In the genomic region with DNA sequence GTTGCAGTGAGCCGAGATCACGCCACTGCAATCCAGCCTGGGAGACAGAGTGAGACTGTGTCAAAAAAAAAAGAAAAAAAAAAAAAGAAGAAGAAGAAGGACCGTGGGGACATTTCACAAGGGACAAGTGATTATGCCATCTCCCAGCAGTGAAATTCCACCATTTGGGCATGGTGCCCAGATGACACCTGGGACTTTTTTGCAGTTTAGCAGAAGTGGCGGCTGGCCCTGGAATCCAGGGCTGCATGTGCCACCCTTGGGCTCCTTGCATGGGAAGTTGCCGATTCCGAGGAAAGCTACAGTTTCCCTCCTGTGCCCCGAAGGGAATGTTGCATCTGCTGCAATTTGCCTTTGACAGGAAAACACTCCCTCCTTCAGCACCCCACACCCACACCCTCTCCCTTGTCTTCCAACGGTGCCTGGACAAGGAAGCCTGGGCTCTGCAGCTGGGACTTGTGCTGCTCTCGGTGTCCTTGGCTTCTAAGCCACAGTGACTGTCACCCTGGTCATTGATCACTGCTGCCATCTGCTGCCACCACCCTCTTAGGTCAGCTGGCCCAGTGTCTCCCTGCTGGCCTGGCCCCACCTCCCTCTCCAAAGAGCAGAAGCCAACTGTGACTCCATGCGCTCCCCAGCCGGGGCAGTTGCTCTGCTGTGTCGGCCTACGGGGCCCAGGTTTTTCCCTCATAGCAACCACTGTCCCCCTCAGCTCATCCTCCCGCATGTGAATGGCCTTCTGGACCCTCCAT, we compare ENCODE assay signal across 14 cellular contexts. TPM values are rescaled to one million over a fixed set of nuclear protein-coding genes. Genes with fewer than 3 reads are reported as not detected.
A peak's percentile ranks its signal among the peaks of the same experiment; 100 is the strongest.
DNase-seq lines count a peak whose midpoint lies in the region; ATAC-seq, FAIRE-seq and TF ChIP-seq lines count a peak whose summit lies in the region.
"Had no signal": no experiment of that assay in that cellular context is flagged by ENCODE, and none has a peak within 500 bp of the region (broad histone marks: within the 10 kb centered on the region; RNA-seq: fewer than 3 reads in every experiment).

No MANE protein-coding gene starts in this region.

- FAIRE-seq in HepG2 (lab: Jason Lieb, UNC) (no peak), GM12891 (lab: Jason Lieb, UNC) (no peak)
- FAIRE-seq: endometrium, islet of Langerhans had no signal

- POLR2A ChIA-PET in HepG2 (lab: Yijun Ruan, JAX) = no interaction called here

- no peak overlapping the region for H3K4me3 Mint-ChIP-seq in stimulated activated naive CD8-positive, alpha-beta T cell treated with anti-CD3 and anti-CD28 coated beads, Interleukin-15, amount 100 ng/mL, for 72 hours

- ATAC-seq in Right ventricle myocardium inferior (peak; percentile 20), HepG2 (peak; percentile 91)
- no peak for ATAC-seq in stimulated activated naive CD8-positive, alpha-beta T cell treated with anti-CD3 and anti-CD28 coated beads, Interleukin-15, amount 100 ng/mL, for 72 hours

- H3K36me3 ChIP-seq in right atrium auricular region (no peaks in the 10 kb centered on the region), brain microvascular endothelial cell (replicated peaks) (no peaks in the 10 kb centered on the region), HepG2 (replicated peaks in 1 of 2; ENCODE audit: control insufficient read depth in 1 of 2, insufficient read depth in 2 of 2, low read length in 2 of 2) (no peaks in the 10 kb centered on the region)

- TF ChIP-seq EP300 in HepG2 (IDR thresholded peaks at IDR 0.05; ENCODE audit: low read depth in 2 of 2, low read length in 2 of 2) = no peak
- TF ChIP-seq EP300 in HepG2 (CRISPR knock-in tag; IDR thresholded peaks at IDR 0.05; ENCODE audit: borderline replicate concordance) = no peak

- H3K9ac ChIP-seq in HepG2 (ENCODE audit: insufficient read depth, low read depth, low read length) = no peak overlapping the region

- CTCF ChIA-PET in HepG2 (lab: Yijun Ruan, JAX; ENCODE audit: low intra/inter-chr PET ratio, low total read pairs) = interaction anchor here (1.6 kb wide), 1 partner anchor 255 kb away, joined by 6 read pairs; no protein-coding TSS in a partner anchor

- intact Hi-C loops in Right ventricle myocardium inferior (cut with DNase I) (loop anchor here (5.0 kb wide), 1 partner anchor 252 kb away; no protein-coding TSS in a partner anchor), HepG2 (cut with micrococcal nuclease; ENCODE audit: unreplicated experiment) (no loop called here)

- no peaks in the 10 kb centered on the region for H3K4me1 Mint-ChIP-seq in stimulated activated naive CD8-positive, alpha-beta T cell treated with anti-CD3 and anti-CD28 coated beads, Interleukin-15, amount 100 ng/mL, for 72 hours

- TF ChIP-seq POLR2A in HepG2 (IDR thresholded peaks at IDR 0.05; ENCODE audit: insufficient read depth in 1 of 2, low read depth in 2 of 2, low read length in 2 of 2) (no peak), GM12891 (IDR thresholded peaks at IDR 0.05; ENCODE audit: low read depth, low read length) (no peak)

- H3K27me3 Mint-ChIP-seq in stimulated activated naive CD8-positive, alpha-beta T cell treated with anti-CD3 and anti-CD28 coated beads, Interleukin-15, amount 100 ng/mL, for 72 hours = no peaks in the 10 kb centered on the region

- no peak for TF ChIP-seq RAD21 in HepG2 (CRISPR knock-in tag; IDR thresholded peaks at IDR 0.05)

- H3K27ac ChIP-seq in right atrium auricular region = no peak overlapping the region
- no peak overlapping the region for H3K27ac ChIP-seq in brain microvascular endothelial cell
- H3K27ac ChIP-seq in HepG2 (ENCODE audit: extremely low read length, insufficient read depth, low read length) = no peak overlapping the region
- H3K27ac ChIP-seq: SK-N-MC had no signal

- H3K4me1 ChIP-seq in right atrium auricular region (no peaks in the 10 kb centered on the region), HepG2 (ENCODE audit: insufficient read depth, low read length) (no peaks in the 10 kb centered on the region)

- H3K27ac Mint-ChIP-seq in stimulated activated naive CD8-positive, alpha-beta T cell treated with anti-CD3 and anti-CD28 coated beads, Interleukin-15, amount 100 ng/mL, for 72 hours = no peak overlapping the region

- WGBS in HepG2 (ENCODE audit: low lambda C conversion rate) = 23% methylated on average over 6 of the region's 14 CpGs

- DNase-seq in Right ventricle myocardium inferior (ENCODE audit: missing footprints) (no peak), right atrium auricular region (ENCODE audit: low spot score) (no peak), brain microvascular endothelial cell (no peak), HepG2 (ENCODE audit: low spot score) (peak; percentile 10), NCI-H1092 (lab: John Stamatoyannopoulos, UW) (no peak), NCI-H1694 (lab: John Stamatoyannopoulos, UW) (no peak), GM12891 (ENCODE audit: insufficient read length, low spot score) (no peak)
- DNase-seq in stimulated activated naive CD8-positive, alpha-beta T cell treated with anti-CD3 and anti-CD28 coated beads, Interleukin-15, amount 100 ng/mL, for 72 hours = no peak
- DNase-seq: NCI-H2081 treated with DMSO at 0.1 percent for 48 hours had no signal

- no peaks in the 10 kb centered on the region for H4K20me1 ChIP-seq in HepG2 (ENCODE audit: insufficient read depth, low read length)

- no TSS peak for BruUV-seq in HepG2 (replicated peaks; lab: Mats Ljungman, UMichigan)

- H3K9me3 Mint-ChIP-seq in stimulated activated naive CD8-positive, alpha-beta T cell treated with anti-CD3 and anti-CD28 coated beads, Interleukin-15, amount 100 ng/mL, for 72 hours = no peaks in the 10 kb centered on the region

- no peaks in the 10 kb centered on the region for H3K79me2 ChIP-seq in HepG2 (ENCODE audit: insufficient read depth, low read length)

- H3K27me3 ChIP-seq in right atrium auricular region (no peaks in the 10 kb centered on the region), brain microvascular endothelial cell (replicated peaks) (no peaks in the 10 kb centered on the region), HepG2 (ENCODE audit: control insufficient read depth in 1 of 2, insufficient read depth in 2 of 2, low read length in 2 of 2) (peaks cover 0 to 7% of the 10 kb centered on the region in 2 experiments; a peak in 1 of 5 replicates)

- TF ChIP-seq CTCF in right atrium auricular region (IDR thresholded peaks at IDR 0.05) (no peak), brain microvascular endothelial cell (IDR thresholded peaks at IDR 0.05; ENCODE audit: low read depth, low read length, missing control alignments) (peak; percentile 33), HepG2 (CRISPR knock-in tag; IDR thresholded peaks at IDR 0.05) (peak; percentile 62)

- H3K9me3 ChIP-seq in right atrium auricular region (no peaks in the 10 kb centered on the region), HepG2 (ENCODE audit: low read length) (no peaks in the 10 kb centered on the region)

- no peak overlapping the region for H3K4me2 ChIP-seq in HepG2 (ENCODE audit: low read depth, low read length)

- H3K4me3 ChIP-seq in right atrium auricular region = no peak overlapping the region
- H3K4me3 ChIP-seq in brain microvascular endothelial cell (ENCODE audit: low read depth, low read length) = no peak overlapping the region
- no peak overlapping the region for H3K4me3 ChIP-seq in HepG2 (replicated peaks in 1 of 3; ENCODE audit: insufficient read depth in 1 of 3, low read depth in 2 of 3, low read length in 3 of 3)
- H3K4me3 ChIP-seq: SK-N-MC had no signal

- in situ Hi-C loops in brain microvascular endothelial cell (cut with HindIII; ENCODE audit: low pct_ligation_motif_present, low sequenced_read_pairs) (no loop called here), HepG2 (cut with HindIII; ENCODE audit: extremely low pct_ligation_motif_present, low pct_unique_long_range_greater_than_20kb) (loop anchor here (10.0 to 25.0 kb wide), 2 partner anchors 137 to 250 kb away; no protein-coding TSS in a partner anchor)

- no peak overlapping the region for H2AFZ ChIP-seq in HepG2 (ENCODE audit: low read length)

RNA-seq across cellular contexts. Expression of a gene that starts 56.4 kb away (rescaled TPM):
- total RNA-seq in Right ventricle myocardium inferior (not detected), right atrium auricular region (not detected), HepG2 (2016; rRNA removed; fragmentation: Illumina TruSeq; extraction: Trizol) (not detected in 2 replicates)
- total RNA-seq in HepG2 (2016; cell fraction: cytosol; rRNA removed; fragmentation: Illumina TruSeq; extraction: Trizol; ENCODE audit: low read depth) = not detected in 2 replicates
- not detected in 2 replicates for total RNA-seq in HepG2 (2016; cell fraction: insoluble cytoplasmic fraction; rRNA removed; fragmentation: Illumina TruSeq; extraction: Trizol)
- total RNA-seq in HepG2 (2016; cell fraction: membrane; rRNA removed; fragmentation: Illumina TruSeq; extraction: Trizol) = not detected in 2 replicates
- not detected in 2 replicates for total RNA-seq in HepG2 (2016; cell fraction: nucleus; rRNA removed; fragmentation: Illumina TruSeq; extraction: Trizol)
- polyA plus RNA-seq in HepG2 (2011; rRNA removed) = not detected in 2 replicates
- not detected in 2 replicates for polyA plus RNA-seq in HepG2 (2011; cell fraction: cytosol; rRNA removed)
- not detected in 2 replicates for polyA plus RNA-seq in HepG2 (2011; cell fraction: nucleus; rRNA removed)
- polyA plus RNA-seq in HepG2 (2012) = not detected in 2 replicates
- polyA plus RNA-seq in HepG2 (2016; cell fraction: cytosol; fragmentation: Illumina TruSeq; extraction: Trizol; ENCODE audit: low read depth) = not detected in 2 replicates
- polyA plus RNA-seq in HepG2 (2016; cell fraction: insoluble cytoplasmic fraction; fragmentation: Illumina TruSeq; extraction: Trizol; ENCODE audit: low read depth) = not detected in 2 replicates
- polyA plus RNA-seq in HepG2 (2016; cell fraction: membrane; fragmentation: Illumina TruSeq; extraction: Trizol; ENCODE audit: low read depth) = not detected in 2 replicates
- polyA plus RNA-seq in HepG2 (2016; cell fraction: nucleus; fragmentation: Illumina TruSeq; extraction: Trizol; ENCODE audit: insufficient read depth, low read depth) = not detected in 2 replicates
- not detected in 2 replicates for polyA minus RNA-seq in HepG2 (2011; rRNA and poly(A)+ RNA removed; ENCODE audit: low replicate concordance)
- not detected in 2 replicates for polyA minus RNA-seq in HepG2 (2011; cell fraction: cytosol; rRNA and poly(A)+ RNA removed)
- polyA minus RNA-seq in HepG2 (2011; cell fraction: nucleus; rRNA and poly(A)+ RNA removed) = not detected in 2 replicates
- polyA plus RNA-seq in GM12891 (2012; ENCODE audit: low read depth, missing spikeins) = not detected
- polyA plus RNA-seq: adipose tissue, AG04450 had no signal

RNA-seq across cellular contexts. Expression of a gene that starts 56.9 kb away (rescaled TPM):
- total RNA-seq in Right ventricle myocardium inferior = not detected
- 1 to 10 TPM in 1 of 2 donors, under 1 TPM in 1; 0.15 to 1.1 TPM for total RNA-seq in right atrium auricular region
- total RNA-seq in HepG2 (2016; rRNA removed; fragmentation: Illumina TruSeq; extraction: Trizol) = 0.44 and 0.52 TPM in 2 replicates
- total RNA-seq in HepG2 (2016; cell fraction: cytosol; rRNA removed; fragmentation: Illumina TruSeq; extraction: Trizol; ENCODE audit: low read depth) = 0.09 and 0.20 TPM in 2 replicates
- total RNA-seq in HepG2 (2016; cell fraction: insoluble cytoplasmic fraction; rRNA removed; fragmentation: Illumina TruSeq; extraction: Trizol) = 0.28 and 0.43 TPM in 2 replicates
- total RNA-seq in HepG2 (2016; cell fraction: membrane; rRNA removed; fragmentation: Illumina TruSeq; extraction: Trizol) = 0.21 and 0.28 TPM in 2 replicates
- total RNA-seq in HepG2 (2016; cell fraction: nucleus; rRNA removed; fragmentation: Illumina TruSeq; extraction: Trizol) = 0.31 and 0.44 TPM in 2 replicates
- 0.05 TPM in 2 replicates for polyA plus RNA-seq in HepG2 (2011; rRNA removed)
- polyA plus RNA-seq in HepG2 (2011; cell fraction: cytosol; rRNA removed) = 0.05 and 0.10 TPM in 2 replicates
- polyA plus RNA-seq in HepG2 (2011; cell fraction: nucleus; rRNA removed) = 0.13 and 0.23 TPM in 2 replicates
- 0.25 and 0.28 TPM in 2 replicates for polyA plus RNA-seq in HepG2 (2012)
- polyA plus RNA-seq in HepG2 (2016; cell fraction: cytosol; fragmentation: Illumina TruSeq; extraction: Trizol; ENCODE audit: low read depth) = 0.09 and 0.20 TPM in 2 replicates
- polyA plus RNA-seq in HepG2 (2016; cell fraction: insoluble cytoplasmic fraction; fragmentation: Illumina TruSeq; extraction: Trizol; ENCODE audit: low read depth) = 0.22 and 0.35 TPM in 2 replicates
- polyA plus RNA-seq in HepG2 (2016; cell fraction: membrane; fragmentation: Illumina TruSeq; extraction: Trizol; ENCODE audit: low read depth) = 0.06 and 0.13 TPM in 2 replicates
- polyA plus RNA-seq in HepG2 (2016; cell fraction: nucleus; fragmentation: Illumina TruSeq; extraction: Trizol; ENCODE audit: insufficient read depth, low read depth) = 0.70 and 0.73 TPM in 2 replicates
- 0.16 and 232 TPM in 2 replicates for polyA minus RNA-seq in HepG2 (2011; rRNA and poly(A)+ RNA removed; ENCODE audit: low replicate concordance)
- 0.59 and 0.97 TPM in 2 replicates for polyA minus RNA-seq in HepG2 (2011; cell fraction: cytosol; rRNA and poly(A)+ RNA removed)
- 0.26 and 0.37 TPM in 2 replicates for polyA minus RNA-seq in HepG2 (2011; cell fraction: nucleus; rRNA and poly(A)+ RNA removed)
- polyA plus RNA-seq in GM12891 (2012; ENCODE audit: low read depth, missing spikeins) = 0.01 TPM

Comparison
In these comparisons a context has a peak if more than half of its experiments do, and no peak if none do; other contexts are left out.
1. CTCF ChIP-seq: peak in brain microvascular endothelial cell (single experiment) and HepG2 (single experiment); none in right atrium auricular region (0 of 2).